Comparison of ENCODE assay signal across 8 cellular contexts in the genomic region with DNA sequence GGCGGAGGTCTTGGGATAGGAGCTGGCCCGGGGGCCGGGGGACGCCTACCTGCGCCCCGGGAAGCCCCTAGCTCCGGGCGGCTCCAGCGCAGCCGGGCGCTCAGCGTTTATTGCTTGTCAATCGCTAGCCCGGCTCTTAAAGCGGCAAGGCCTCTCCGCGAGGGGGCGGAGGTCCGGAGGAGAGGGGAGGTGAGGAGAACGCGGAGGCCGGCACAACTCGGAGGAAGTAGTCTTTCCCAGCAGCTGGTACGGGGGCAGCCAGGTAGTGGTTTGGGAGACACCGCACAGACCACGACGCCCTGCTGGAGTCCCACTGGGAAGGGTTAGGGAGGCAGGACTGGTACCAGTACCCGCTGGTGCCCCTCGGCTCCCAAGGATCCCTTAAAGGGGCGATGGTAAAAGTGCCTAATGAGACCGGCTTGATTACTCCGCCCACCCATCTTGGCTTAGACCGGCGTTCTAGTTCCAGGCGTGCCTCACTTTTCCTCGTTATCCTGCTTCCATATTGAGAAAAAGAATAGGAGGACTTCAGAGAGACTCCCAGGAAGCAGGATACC. TPM values are rescaled to one million over a fixed set of nuclear protein-coding genes. Genes with fewer than 3 reads are reported as not detected.
DNase-seq lines count a peak whose midpoint lies in the region; ATAC-seq and TF ChIP-seq lines count a peak whose summit lies in the region.

A gene with protein sequence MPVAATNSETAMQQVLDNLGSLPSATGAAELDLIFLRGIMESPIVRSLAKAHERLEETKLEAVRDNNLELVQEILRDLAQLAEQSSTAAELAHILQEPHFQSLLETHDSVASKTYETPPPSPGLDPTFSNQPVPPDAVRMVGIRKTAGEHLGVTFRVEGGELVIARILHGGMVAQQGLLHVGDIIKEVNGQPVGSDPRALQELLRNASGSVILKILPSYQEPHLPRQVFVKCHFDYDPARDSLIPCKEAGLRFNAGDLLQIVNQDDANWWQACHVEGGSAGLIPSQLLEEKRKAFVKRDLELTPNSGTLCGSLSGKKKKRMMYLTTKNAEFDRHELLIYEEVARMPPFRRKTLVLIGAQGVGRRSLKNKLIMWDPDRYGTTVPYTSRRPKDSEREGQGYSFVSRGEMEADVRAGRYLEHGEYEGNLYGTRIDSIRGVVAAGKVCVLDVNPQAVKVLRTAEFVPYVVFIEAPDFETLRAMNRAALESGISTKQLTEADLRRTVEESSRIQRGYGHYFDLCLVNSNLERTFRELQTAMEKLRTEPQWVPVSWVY (minus strand): TSS at position 112 of the 557 bp plus-strand sequence. CDS start 3,076 bp downstream, outside the sequence.

- H3K27me3 ChIP-seq in DOHH2 (ENCODE audit: control insufficient read depth, low read length): peaks cover 62% of the 10 kb centered on the region
- peaks cover 7% of the 10 kb centered on the region for H3K27me3 ChIP-seq in smooth muscle cell (ENCODE audit: low read depth)

- no peaks in the 10 kb centered on the region for H4K20me1 ChIP-seq in DOHH2 (ENCODE audit: control insufficient read depth, insufficient read depth, low read depth, low read length)
- peaks cover 13% of the 10 kb centered on the region for H4K20me1 ChIP-seq in smooth muscle cell (ENCODE audit: low read depth)

- ATAC-seq in GM19467 (IDR thresholded peaks at IDR 0.05; ENCODE audit: unreplicated experiment) (no peak), HG03139 (IDR thresholded peaks at IDR 0.05; ENCODE audit: unreplicated experiment) (no peak)

- H3K9me3 ChIP-seq in DOHH2 (ENCODE audit: control insufficient read depth, insufficient read depth, low read length) (no peaks in the 10 kb centered on the region), smooth muscle cell (replicated peaks; ENCODE audit: low read depth) (no peaks in the 10 kb centered on the region)

- H3K4me1 ChIP-seq in DOHH2 (ENCODE audit: control insufficient read depth, low read length) (peaks cover 12% of the 10 kb centered on the region), smooth muscle cell (ENCODE audit: low read depth) (peaks cover 27% of the 10 kb centered on the region)

- DNase-seq in NCI-H1694 treated with DMSO at 0.1 percent for 48 hours (lab: John Stamatoyannopoulos, UW) (peak; percentile 82), cerebellar cortex (ENCODE audit: low spot score) (peak; percentile 91), iris pigment epithelial cell (ENCODE audit: low read depth) (peak; percentile 70), smooth muscle cell (lab: John Stamatoyannopoulos, UW; ENCODE audit: unreplicated experiment) (peak; percentile 54)
- DNase-seq in activated CD4-positive, CD25-positive, alpha-beta regulatory T cell treated with anti-CD3 and anti-CD28 coated beads, Interleukin-2, amount 50 U/mL, for 72 hours: peak; percentile 51

- peak within 1 kb of the TSS; percentile 98 for H2AFZ ChIP-seq in smooth muscle cell (ENCODE audit: low read depth)

- H3K4me2 ChIP-seq in DOHH2 (ENCODE audit: low read length): peak within 1 kb of the TSS; percentile 61
- peak within 1 kb of the TSS; percentile 99 for H3K4me2 ChIP-seq in smooth muscle cell

- H3K4me3 ChIP-seq in DOHH2 (ENCODE audit: low read length) (peak within 1 kb of the TSS; percentile 43), smooth muscle cell (peak within 1 kb of the TSS; percentile 94)

- H3K27ac ChIP-seq in DOHH2 (ENCODE audit: low read depth, low read length) (no peak within 1 kb of the TSS), smooth muscle cell (ENCODE audit: low read depth) (peak within 1 kb of the TSS; percentile 78)

- peak within 1 kb of the TSS; percentile 92 for H3K9ac ChIP-seq in smooth muscle cell (ENCODE audit: low read depth)

- WGBS in smooth muscle cell (ENCODE audit: low lambda C conversion rate): under 1% methylated on average over 36 of the region's 36 CpGs

- no peak for TF ChIP-seq CTCF in DOHH2 (IDR thresholded peaks at IDR 0.05; ENCODE audit: low read depth, low read length, poor library complexity, severe bottlenecking)
- TF ChIP-seq CTCF in smooth muscle cell (IDR thresholded peaks at IDR 0.05; ENCODE audit: borderline replicate concordance, insufficient read depth, poor library complexity, severe bottlenecking): no peak

- no peaks in the 10 kb centered on the region for H3F3A ChIP-seq in DOHH2 (ENCODE audit: control insufficient read depth, insufficient read depth)
- no peaks in the 10 kb centered on the region for H3F3A ChIP-seq in smooth muscle cell (ENCODE audit: low read depth)

- no peaks in the 10 kb centered on the region for H3K36me3 ChIP-seq in DOHH2 (ENCODE audit: control insufficient read depth, low read length)
- no peaks in the 10 kb centered on the region for H3K36me3 ChIP-seq in smooth muscle cell (ENCODE audit: low read depth)

- H3K9me2 ChIP-seq in DOHH2 (replicated peaks; ENCODE audit: control insufficient read depth, low read length): no peaks in the 10 kb centered on the region

- H3K79me2 ChIP-seq in DOHH2 (ENCODE audit: control insufficient read depth, low read length) (no peaks in the 10 kb centered on the region), smooth muscle cell (ENCODE audit: low read depth) (no peaks in the 10 kb centered on the region)

RNA-seq across cellular contexts. Expression of the gene that starts here (rescaled TPM):
- 19.4 and 24.4 TPM in 2 replicates for total RNA-seq in smooth muscle cell
- 11.5 and 15.4 TPM in 2 replicates for polyA plus RNA-seq in smooth muscle cell
